Comparison of ENCODE assay signal across 27 cellular contexts in genomic region chr6:126172151-126172550, GRCh38.
"Had no signal": no experiment of that assay in that cellular context is flagged by ENCODE, and none has a peak within 500 bp of the region (broad histone marks: within the 10 kb centered on the region; RNA-seq: fewer than 3 reads in every experiment).

No MANE protein-coding gene starts in this region.

- H3K9me3 ChIP-seq: adrenal gland, body of pancreas, Peyer's patch, SJCRH30, SK-N-SH had no signal

- FAIRE-seq: bronchial epithelial cell had no signal

- H3K27ac ChIP-seq: adrenal gland, body of pancreas, KMS-11, Peyer's patch, RWPE1, SJCRH30, VCaP had no signal

- DNase-seq: activated CD4-positive, alpha-beta memory T cell treated with anti-CD3 and anti-CD28 coated beads, Interleukin-2, amount 10 ng/mL, durations not matched to agents 7 days and 5 days; activated CD4-positive, alpha-beta T cell treated with anti-CD3 and anti-CD28 coated beads for 36 hours; activated CD4-positive, alpha-beta T cell treated with anti-CD3 and anti-CD28 coated beads, Interleukin-2, amount 50 U/mL, for 1 hour; activated gamma-delta T cell treated with Interleukin-2 at 50 U/mL for 16 hours; activated naive CD4-positive, alpha-beta T cell treated with anti-CD3 and anti-CD28 coated beads, Interleukin-2, amount 50 U/mL, for 16 hours; activated naive CD8-positive, alpha-beta T cell treated with anti-CD3 and anti-CD28 coated beads, Interleukin-2, amount 10 ng/mL, durations not matched to agents 7 days and 5 days; activated T-cell treated with anti-CD3 and anti-CD28 coated beads for 4 hours; activated T-cell treated with anti-CD3 and anti-CD28 coated beads, Interleukin-2, amount 50 U/mL, for 48 hours; adrenal gland; anterior cingulate cortex; body of pancreas; central memory CD4-positive, alpha-beta T cell; NCI-H1092; NCI-H1417; NCI-H1694; NCI-H2029; NCI-H2107; NCI-H526; Peyer's patch; Right ventricle myocardium superior; SJCRH30; SK-N-SH; T-helper 1 cell had no signal

- H3K27me3 ChIP-seq: adrenal gland, body of pancreas, Peyer's patch, SJCRH30 had no signal

- H3K4me2 ChIP-seq: KMS-11, SK-N-SH had no signal

- H3K9ac ChIP-seq: KMS-11, SK-N-SH had no signal

- H3K4me1 ChIP-seq: adrenal gland, body of pancreas, Peyer's patch, SJCRH30 had no signal

- H3K4me3 ChIP-seq: adrenal gland, body of pancreas, Peyer's patch, SJCRH30 had no signal

- H3K36me3 ChIP-seq: adrenal gland, Peyer's patch, SJCRH30 had no signal
